In the genomic region with DNA sequence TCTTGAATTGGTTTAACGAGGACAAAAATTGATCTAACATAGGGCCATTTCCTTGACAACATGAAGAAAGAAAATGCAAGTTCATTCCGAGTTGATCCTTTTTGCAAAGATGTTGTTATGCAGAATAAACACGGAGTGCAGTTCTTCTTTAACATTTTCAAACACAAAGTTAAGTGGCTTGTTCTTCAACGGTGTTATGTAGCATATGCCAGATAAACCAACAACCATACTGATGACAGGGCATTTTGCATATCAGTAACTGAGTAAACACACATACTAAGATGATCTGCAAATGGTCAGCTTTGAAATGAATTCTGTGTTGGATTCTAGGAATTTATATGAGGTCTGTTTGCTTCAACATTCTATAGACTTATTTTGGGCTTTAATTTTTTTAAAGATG, we compare ENCODE assay signal across 17 cellular contexts.
"Had no signal": no experiment of that assay in that cellular context is flagged by ENCODE, and none has a peak within 500 bp of the region (broad histone marks: within the 10 kb centered on the region; RNA-seq: fewer than 3 reads in every experiment).

No MANE protein-coding gene starts in this region.

- H3K36me3 ChIP-seq: colonic mucosa, sigmoid colon, suprapubic skin, thyroid gland had no signal

- H3K9me3 ChIP-seq: colonic mucosa, sigmoid colon, suprapubic skin, thyroid gland had no signal

- H3K27ac ChIP-seq: colonic mucosa, hepatocyte, sigmoid colon, skin epidermis, suprapubic skin, thyroid gland had no signal

- H3K4me3 ChIP-seq: colonic mucosa, hepatocyte, sigmoid colon, skin epidermis, suprapubic skin, thyroid gland had no signal

- H3K4me2 ChIP-seq: hepatocyte had no signal

- H3K27ac Mint-ChIP-seq: naive thymus-derived CD4-positive, alpha-beta T cell; type B pancreatic cell had no signal

- H3K9me3 Mint-ChIP-seq: type B pancreatic cell had no signal

- H3K27me3 ChIP-seq: colonic mucosa, hepatocyte, sigmoid colon, suprapubic skin, thyroid gland had no signal

- H3K4me3 Mint-ChIP-seq: naive thymus-derived CD4-positive, alpha-beta T cell; type B pancreatic cell had no signal

- H3K79me2 ChIP-seq: hepatocyte had no signal

- ATAC-seq: left colon; naive thymus-derived CD4-positive, alpha-beta T cell; stimulated activated naive CD8-positive, alpha-beta T cell treated with anti-CD3 and anti-CD28 coated beads, Interleukin-15, Interleukin-2, amounts not matched to agents 100 U/mL and 50 U/mL, for 24 hours had no signal

- H3K4me1 Mint-ChIP-seq: naive thymus-derived CD4-positive, alpha-beta T cell had no signal

- H3K4me1 ChIP-seq: colonic mucosa, thyroid gland had no signal

- H3K27me3 Mint-ChIP-seq: type B pancreatic cell had no signal

- H3K36me3 Mint-ChIP-seq: naive thymus-derived CD4-positive, alpha-beta T cell; type B pancreatic cell had no signal

- H2AFZ ChIP-seq: hepatocyte had no signal

- DNase-seq: colonic mucosa; dermis blood vessel endothelial cell; foreskin melanocyte; head of caudate nucleus; left colon; mammary epithelial cell; naive thymus-derived CD4-positive, alpha-beta T cell; posterior cingulate gyrus; sigmoid colon; stimulated activated CD4-positive, alpha-beta T cell treated with anti-CD3 and anti-CD28 coated beads, Interleukin-12 subunit alpha, Interleukin-12 subunit beta, amount 100 ng/mL, for 4 hours; stimulated activated CD4-positive, alpha-beta T cell treated with anti-CD3 and anti-CD28 coated beads, Interleukin-2, amount 100 ng/mL, for 48 hours; stimulated activated naive CD8-positive, alpha-beta T cell treated with anti-CD3 and anti-CD28 coated beads, Interleukin-15, Interleukin-2, amounts not matched to agents 100 U/mL and 50 U/mL, for 24 hours; thyroid gland had no signal
